In the genomic region with DNA sequence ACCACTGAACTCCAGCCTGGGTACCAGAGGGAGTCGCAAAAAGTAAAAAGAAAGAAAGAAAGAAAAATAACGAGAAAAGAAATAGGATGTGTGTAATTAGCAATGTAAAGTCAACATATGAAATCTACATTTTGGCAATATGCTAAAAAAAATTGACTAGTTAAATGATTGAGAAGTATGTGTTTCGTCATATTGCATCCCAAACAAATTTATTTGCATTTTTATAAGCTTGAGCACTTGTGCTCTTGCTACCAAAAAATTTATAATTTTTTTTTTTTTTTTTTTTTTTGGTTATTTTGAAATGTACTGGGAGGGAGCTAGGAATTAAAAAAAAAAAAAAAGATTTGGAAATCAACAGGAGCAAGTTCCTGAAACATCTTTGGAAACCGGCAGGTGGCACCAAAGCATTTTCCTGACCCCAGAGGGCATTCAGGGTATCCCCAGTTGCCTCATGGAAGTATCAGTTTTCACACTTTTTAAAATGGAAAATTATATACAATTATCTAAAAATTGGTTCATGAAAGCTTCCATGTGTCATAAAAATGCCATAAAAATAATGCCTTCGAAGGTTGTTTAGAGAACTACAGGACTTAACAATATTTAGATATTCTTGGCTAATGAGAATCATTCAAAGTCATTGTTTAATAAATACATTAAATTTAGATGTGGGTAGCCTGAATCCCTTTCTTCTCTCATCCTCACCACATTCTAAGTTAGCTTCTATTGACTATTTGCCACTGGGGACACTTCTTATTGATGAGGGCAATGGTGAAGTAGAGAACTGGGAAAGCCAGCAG, we compare ENCODE assay signal across 1 cellular context.
TF ChIP-seq lines count a peak whose summit lies in the region.

No MANE protein-coding gene starts in this region.

TF ChIP-seq in IMR-90, 13 proteins besides CTCF, POLR2A, EP300 and RAD21:
- TF ChIP-seq MAZ (IDR thresholded peaks at IDR 0.05; ENCODE audit: borderline replicate concordance, low read depth, low read length), result no peak
- peak; percentile 47 for TF ChIP-seq SMC3 (IDR thresholded peaks at IDR 0.05; ENCODE audit: low read depth, low read length)
TF ChIP-seq in IMR-90: peak in this region for 1.
